In genomic region chr3:36815375-36815774, GRCh38 we compare ENCODE assay signal across 22 cellular contexts. TPM values are rescaled to one million over a fixed set of nuclear protein-coding genes. Genes with fewer than 3 reads are reported as not detected.
DNase-seq lines count a peak whose midpoint lies in the region; ATAC-seq and TF ChIP-seq lines count a peak whose summit lies in the region.
"Had no signal": no experiment of that assay in that cellular context is flagged by ENCODE, and none has a peak within 500 bp of the region (broad histone marks: within the 10 kb centered on the region; RNA-seq: fewer than 3 reads in every experiment).

No MANE protein-coding gene starts in this region.

- peaks cover 0 to 19% (median 0%) of the 10 kb centered on the region in 3 experiments for H3K27me3 ChIP-seq in neuronal stem cell (ENCODE audit: control insufficient read depth in 3 of 3, insufficient read depth in 3 of 3, low read depth in 1 of 3, low read length in 3 of 3)
- H3K27me3 ChIP-seq: BLaER1 had no signal

- no CpG with 5 or more reads among the region's 9 CpGs for WGBS in neuronal stem cell (ENCODE audit: extremely low coverage in 2 of 2, insufficient read length in 2 of 2, insufficient replicate concordance in 1 of 2), 2 donors

- no peak overlapping the region for H3K4ac ChIP-seq in neuronal stem cell (ENCODE audit: low read length)

- no peak overlapping the region for H3K23ac ChIP-seq in neuronal stem cell (ENCODE audit: low read depth, low read length, poor library complexity)

- no peak overlapping the region for H2BK120ac ChIP-seq in neuronal stem cell (ENCODE audit: low read depth, low read length)

- H3K14ac ChIP-seq in neuronal stem cell (ENCODE audit: low read length) = no peak overlapping the region

- peak overlapping the region; percentile 12 for H2AK5ac ChIP-seq in neuronal stem cell (ENCODE audit: low read depth, low read length)

- H2BK15ac ChIP-seq in neuronal stem cell (ENCODE audit: low read length) = no peak overlapping the region

- no peaks in the 10 kb centered on the region for H3K9me3 ChIP-seq in T-helper 17 cell (ENCODE audit: control insufficient read depth, low read length, poor library complexity, severe bottlenecking)
- no peaks in the 10 kb centered on the region for H3K9me3 ChIP-seq in neuronal stem cell (replicated peaks in 1 of 2; ENCODE audit: control insufficient read depth in 2 of 2, insufficient read depth in 1 of 2, low read depth in 1 of 2, low read length in 2 of 2)
- H3K9me3 ChIP-seq: BLaER1, HAP-1 had no signal

- no peaks in the 10 kb centered on the region for H3K36me3 ChIP-seq in neuronal stem cell (replicated peaks in 1 of 2; ENCODE audit: control insufficient read depth in 2 of 2, insufficient read depth in 2 of 2, low read length in 2 of 2)
- H3K36me3 ChIP-seq: BLaER1, HAP-1 had no signal

- no peaks in the 10 kb centered on the region for H3K79me1 ChIP-seq in neuronal stem cell (ENCODE audit: low read depth, low read length)

- no peak overlapping the region for H3K4me3 ChIP-seq in neuronal stem cell (ENCODE audit: low read length in 2 of 2)
- H3K4me3 ChIP-seq: BLaER1, HAP-1 had no signal

- no peaks in the 10 kb centered on the region for H3K36me3 Mint-ChIP-seq in T-helper 17 cell (ENCODE audit: low read depth)
- no peaks in the 10 kb centered on the region for H3K36me3 Mint-ChIP-seq in type B pancreatic cell
- H3K36me3 Mint-ChIP-seq in T-helper 2 cell treated with Interferon-gamma antibody and Interleukin-4, amounts not matched to agents 5 μg/mL and 100 μg/mL, for 36 hours (ENCODE audit: low read depth) = no peaks in the 10 kb centered on the region
- H3K36me3 Mint-ChIP-seq: CD14-positive monocyte; CD4-positive, alpha-beta memory T cell had no signal

- peak overlapping the region; percentile 54 for H3K27ac Mint-ChIP-seq in T-helper 17 cell
- no peak overlapping the region for H3K27ac Mint-ChIP-seq in type B pancreatic cell
- no peak overlapping the region for H3K27ac Mint-ChIP-seq in T-helper 2 cell treated with Interferon-gamma antibody and Interleukin-4, amounts not matched to agents 5 μg/mL and 100 μg/mL, for 36 hours

- ATAC-seq in Right ventricle myocardium inferior (no peak), left ventricle myocardium superior (no peak), T-helper 17 cell (no peak)

- no peak overlapping the region for H3K27ac ChIP-seq in neuronal stem cell (replicated peaks; ENCODE audit: low read length)
- H3K27ac ChIP-seq: BLaER1, HL-60 had no signal

- intact Hi-C loops in Right ventricle myocardium inferior (cut with DNase I) = no loop called here
- intact Hi-C loops in left ventricle myocardium superior (cut with micrococcal nuclease) = no loop called here

- no peak overlapping the region for H2AFZ ChIP-seq in neuronal stem cell (ENCODE audit: low read length)

- peaks cover under 1 to 10% of the 10 kb centered on the region in 2 donors for H3K4me1 ChIP-seq in neuronal stem cell (ENCODE audit: control insufficient read depth in 2 of 2, insufficient read depth in 1 of 2, low read depth in 1 of 2, low read length in 2 of 2)
- H3K4me1 ChIP-seq: BLaER1, HAP-1 had no signal

- no peak overlapping the region for H2BK12ac ChIP-seq in neuronal stem cell (ENCODE audit: low read length)

- H4K8ac ChIP-seq in neuronal stem cell (ENCODE audit: low read depth, low read length) = no peak overlapping the region

- peaks cover 8% of the 10 kb centered on the region for H3K4me1 Mint-ChIP-seq in T-helper 17 cell
- H3K4me1 Mint-ChIP-seq in type B pancreatic cell (ENCODE audit: unreplicated experiment) = peaks cover 24% of the 10 kb centered on the region
- no peaks in the 10 kb centered on the region for H3K4me1 Mint-ChIP-seq in T-helper 2 cell treated with Interferon-gamma antibody and Interleukin-4, amounts not matched to agents 5 μg/mL and 100 μg/mL, for 36 hours (ENCODE audit: low read depth)
- H3K4me1 Mint-ChIP-seq: CD14-positive monocyte; CD4-positive, alpha-beta memory T cell had no signal

- H3K4me3 Mint-ChIP-seq in T-helper 17 cell (no peak overlapping the region), type B pancreatic cell (no peak overlapping the region)
- no peak overlapping the region for H3K4me3 Mint-ChIP-seq in T-helper 2 cell treated with Interferon-gamma antibody and Interleukin-4, amounts not matched to agents 5 μg/mL and 100 μg/mL, for 36 hours
- H3K4me3 Mint-ChIP-seq: CD14-positive monocyte; CD4-positive, alpha-beta memory T cell had no signal

- no peak overlapping the region for H2BK5ac ChIP-seq in neuronal stem cell (ENCODE audit: low read length)

- no peak overlapping the region for H3K18ac ChIP-seq in neuronal stem cell (ENCODE audit: low read length)

- H3K9ac ChIP-seq in neuronal stem cell (ENCODE audit: low read depth, low read length, poor library complexity) = no peak overlapping the region
- H3K9ac ChIP-seq: BLaER1 had no signal

- TF ChIP-seq CTCF in type B pancreatic cell (conservative IDR thresholded peaks at IDR 0.05) = no peak

- H3K4me2 ChIP-seq in neuronal stem cell (ENCODE audit: insufficient read depth, low read length, poor library complexity, severe bottlenecking) = no peak overlapping the region
- H3K4me2 ChIP-seq: BLaER1 had no signal

- DNase-seq in Right ventricle myocardium inferior (ENCODE audit: missing footprints) (peak; percentile 61), left ventricle myocardium superior (no peak), T-helper 17 cell (no peak), neuronal stem cell (ENCODE audit: low spot score) (no peak), type B pancreatic cell (ENCODE audit: extremely low spot score, unreplicated experiment) (peak; percentile 40), amygdala (lab: John Stamatoyannopoulos, UW) (no peak), DMS53 (lab: John Stamatoyannopoulos, UW) (no peak)
- DNase-seq in T-helper 2 cell treated with Interferon-gamma antibody and Interleukin-4, amounts not matched to agents 5 μg/mL and 100 μg/mL, for 36 hours (ENCODE audit: low spot score) = no peak
- DNase-seq: 8988T; Calu3; CD4-positive, alpha-beta memory T cell; DND-41; EL; IMR-90 had no signal

- no peak overlapping the region for H4K91ac ChIP-seq in neuronal stem cell (ENCODE audit: low read depth, low read length, poor library complexity)

- H3K27me3 Mint-ChIP-seq in T-helper 17 cell = peaks cover 5% of the 10 kb centered on the region
- peaks cover 5% of the 10 kb centered on the region for H3K27me3 Mint-ChIP-seq in type B pancreatic cell
- peaks cover 8% of the 10 kb centered on the region for H3K27me3 Mint-ChIP-seq in T-helper 2 cell treated with Interferon-gamma antibody and Interleukin-4, amounts not matched to agents 5 μg/mL and 100 μg/mL, for 36 hours (ENCODE audit: low read depth)

- no peaks in the 10 kb centered on the region for H3K9me3 Mint-ChIP-seq in type B pancreatic cell
- H3K9me3 Mint-ChIP-seq in T-helper 2 cell treated with Interferon-gamma antibody and Interleukin-4, amounts not matched to agents 5 μg/mL and 100 μg/mL, for 36 hours = no peaks in the 10 kb centered on the region
- H3K9me3 Mint-ChIP-seq: CD14-positive monocyte had no signal

RNA-seq across cellular contexts. Expression of gene DCLK3, which starts 51.0 kb away (rescaled TPM):
- total RNA-seq in Right ventricle myocardium inferior (0.41 TPM), left ventricle myocardium superior (0.20 TPM), T-helper 17 cell (not detected), type B pancreatic cell (ENCODE audit: low replicate concordance) (0.10 TPM in 2 replicates)
- polyA plus RNA-seq in neuronal stem cell (2013, experiment 1 of 2) = 0.25 TPM
- polyA plus RNA-seq in neuronal stem cell (2013, experiment 2 of 2) = 0.25 TPM
- total RNA-seq: Calu3; CD4-positive, alpha-beta memory T cell; G401; H4; HT1080; IMR-90 had no signal
- polyA plus RNA-seq: AG04450; CD14-positive monocyte; CD4-positive, alpha-beta memory T cell; IMR-90 had no signal

Comparison
In these comparisons a context has a peak if more than half of its experiments do, and no peak if none do; other contexts are left out.
1. DNase-seq: peak in Right ventricle myocardium inferior (single experiment) and type B pancreatic cell (single experiment); none in left ventricle myocardium superior (single experiment), T-helper 17 cell (0 of 3), neuronal stem cell (single experiment), amygdala (0 of 56), T-helper 2 cell treated with Interferon-gamma antibody and Interleukin-4, amounts not matched to agents 5 μg/mL and 100 μg/mL, for 36 hours (single experiment) and DMS53 (single experiment).